9 cellular contexts compared by ENCODE assay signal in genomic region chr18:58552057-58552461, GRCh38.
DNase-seq lines count a peak whose midpoint lies in the region; ATAC-seq and TF ChIP-seq lines count a peak whose summit lies in the region.
"Had no signal": no experiment of that assay in that cellular context is flagged by ENCODE, and none has a peak within 500 bp of the region (broad histone marks: within the 10 kb centered on the region; RNA-seq: fewer than 3 reads in every experiment).

No MANE protein-coding gene starts in this region.

- no peaks in the 10 kb centered on the region for H3K9me2 ChIP-seq in PC-3 (replicated peaks; ENCODE audit: low read length)

- DNase-seq in cardiac muscle cell (ENCODE audit: low read depth in 1 of 2, low spot score in 1 of 2) = no peak
- no peak for DNase-seq in Right ventricle myocardium superior
- peak; percentile 86 for DNase-seq in PC-3
- peak; percentile 46 for DNase-seq in stimulated activated CD4-positive, alpha-beta T cell treated with anti-CD3 and anti-CD28 coated beads, Interleukin-4, amount 100 ng/mL, for 1 hour
- DNase-seq in sciatic nerve (ENCODE audit: low spot score) = no peak
- no peak for DNase-seq in A172 (ENCODE audit: low spot score)
- no peak for DNase-seq in pons (ENCODE audit: low spot score)
- DNase-seq: DND-41 had no signal

- H3K27me3 ChIP-seq in cardiac muscle cell (no peaks in the 10 kb centered on the region), PC-3 (ENCODE audit: low read length) (no peaks in the 10 kb centered on the region)

- POLR2A ChIA-PET in PC-3 (lab: Charles Lee; ENCODE audit: unreplicated experiment) = interaction anchor here (0.7 kb wide), 1 partner anchor 118 kb away, joined by 3 read pairs; no protein-coding TSS in a partner anchor

- H3K4me3 ChIP-seq in cardiac muscle cell (no peak overlapping the region), PC-3 (ENCODE audit: low read length) (no peak overlapping the region)

- intact Hi-C loops in Right ventricle myocardium superior (cut with DNase I) = no loop called here
- intact Hi-C loops in PC-3 (cut with micrococcal nuclease) = no loop called here
- intact Hi-C loops in sciatic nerve (cut with DNase I) = no loop called here

- BruUV-seq in PC-3 (replicated peaks; lab: Mats Ljungman, UMichigan) = no TSS peak

- no peak for TF ChIP-seq CTCF in cardiac muscle cell (IDR thresholded peaks at IDR 0.05; ENCODE audit: low read depth, low read length)
- no peak for TF ChIP-seq CTCF in PC-3 (conservative IDR thresholded peaks at IDR 0.05; ENCODE audit: low read depth, low read length)

- ATAC-seq in Right ventricle myocardium superior (ENCODE audit: poor library complexity) (no peak), HG02642 (IDR thresholded peaks at IDR 0.05; ENCODE audit: poor library complexity, unreplicated experiment) (peak; percentile 65), PC-3 (peak; percentile 87), sciatic nerve (no peak)

- no peak overlapping the region for H2AFZ ChIP-seq in PC-3 (ENCODE audit: low read length)

- CTCF ChIA-PET in PC-3 (lab: Charles Lee) = no interaction called here

- no peaks in the 10 kb centered on the region for H3K9me3 ChIP-seq in cardiac muscle cell (ENCODE audit: low read depth)
- H3K9me3 ChIP-seq in PC-3 (ENCODE audit: low read length) = no peaks in the 10 kb centered on the region

- H3K9ac ChIP-seq in PC-3 (ENCODE audit: low read length) = no peak overlapping the region

- H3K36me3 ChIP-seq in cardiac muscle cell (peaks cover 8% of the 10 kb centered on the region), PC-3 (ENCODE audit: low read depth, low read length) (no peaks in the 10 kb centered on the region)

- no peaks in the 10 kb centered on the region for H3K79me2 ChIP-seq in PC-3 (ENCODE audit: low read length)

- H3K4me2 ChIP-seq in PC-3 (ENCODE audit: low read length) = peak overlapping the region; percentile 38

- no peaks in the 10 kb centered on the region for H4K20me1 ChIP-seq in PC-3 (ENCODE audit: low read length)

- H3K27ac ChIP-seq in cardiac muscle cell (peak overlapping the region; percentile 92), PC-3 (ENCODE audit: low read length) (no peak overlapping the region; the same call in 1 of the 2 replicates)

- H3F3A ChIP-seq in PC-3 (ENCODE audit: low read length, unreplicated experiment) = no peaks in the 10 kb centered on the region

- peaks cover 66% of the 10 kb centered on the region for H3K4me1 ChIP-seq in cardiac muscle cell (ENCODE audit: low read depth)
- H3K4me1 ChIP-seq in PC-3 (ENCODE audit: insufficient read depth, low read length) = peaks cover 42% of the 10 kb centered on the region

Comparison
In these comparisons a context has a peak if more than half of its experiments do, and no peak if none do; other contexts are left out.
1. DNase-seq: peak in PC-3 (single experiment) and stimulated activated CD4-positive, alpha-beta T cell treated with anti-CD3 and anti-CD28 coated beads, Interleukin-4, amount 100 ng/mL, for 1 hour (single experiment); none in cardiac muscle cell (0 of 2), Right ventricle myocardium superior (single experiment), sciatic nerve (single experiment), A172 (single experiment) and pons (single experiment).
2. ATAC-seq: peak in HG02642 (single experiment) and PC-3 (single experiment); none in Right ventricle myocardium superior (single experiment) and sciatic nerve (single experiment).